11 cellular contexts compared by ENCODE assay signal in the genomic region with DNA sequence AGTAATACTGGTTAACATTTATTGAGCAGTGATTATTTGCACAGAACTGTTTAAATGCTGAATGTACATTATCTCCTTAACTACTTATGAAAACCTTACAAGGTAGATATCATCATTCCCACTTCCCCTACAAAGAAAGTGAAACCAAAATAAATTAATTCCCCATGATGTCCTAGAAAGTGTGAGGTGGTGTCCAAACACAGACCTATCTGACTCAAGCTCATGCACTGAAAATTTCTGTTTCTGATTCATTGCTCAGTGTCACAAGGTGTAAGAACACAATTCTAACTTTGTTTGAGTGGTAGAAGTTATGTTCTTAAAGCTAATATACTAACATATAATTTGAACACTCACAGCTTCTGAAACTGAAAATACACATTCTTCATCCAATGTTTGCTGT.
DNase-seq lines count a peak whose midpoint lies in the region; ATAC-seq and TF ChIP-seq lines count a peak whose summit lies in the region.
"Had no signal": no experiment of that assay in that cellular context is flagged by ENCODE, and none has a peak within 500 bp of the region (broad histone marks: within the 10 kb centered on the region; RNA-seq: fewer than 3 reads in every experiment).

No MANE protein-coding gene starts in this region.

- H3K4me3 ChIP-seq in fibroblast of mammary gland (ENCODE audit: control insufficient read depth, low read depth, low read length) = no peak overlapping the region

- DNase-seq in fibroblast of mammary gland (ENCODE audit: low read depth) (peak; percentile 42), GM13977 (ENCODE audit: low spot score) (no peak), NCI-H2227 treated with DMSO at 0.1 percent for 48 hours (lab: John Stamatoyannopoulos, UW) (no peak), NCI-H510A treated with DMSO at 0.1 percent for 48 hours (lab: John Stamatoyannopoulos, UW) (no peak), hypothalamus (lab: John Stamatoyannopoulos, UW) (no peak)
- DNase-seq: GF-D8; NCI-H2171 treated with DMSO at 0.1 percent for 48 hours; stimulated activated CD4-positive, alpha-beta T cell treated with anti-CD3 and anti-CD28 coated beads, Interleukin-4, amount 100 ng/mL, for 1 hour had no signal

- TF ChIP-seq CTCF in fibroblast of mammary gland (conservative IDR thresholded peaks at IDR 0.05; ENCODE audit: control insufficient read depth, insufficient read depth, low read depth, low read length) = no peak
- no peak for TF ChIP-seq CTCF in GM13977 (IDR thresholded peaks at IDR 0.05; ENCODE audit: extremely low read depth, insufficient read depth, missing control alignments)

- in situ Hi-C loops in GM13977 (cut with MboI; ENCODE audit: low pct_unique_long_range_greater_than_20kb, low sequenced_read_pairs, unreplicated experiment) = loop anchor here (10.0 kb wide), 1 partner anchor 76 kb away; no protein-coding TSS in a partner anchor

- ATAC-seq in GM18520 (IDR thresholded peaks at IDR 0.05; ENCODE audit: unreplicated experiment) (peak; percentile 58), GM21447 (IDR thresholded peaks at IDR 0.05; ENCODE audit: unreplicated experiment) (peak; percentile 60), HG03432 (IDR thresholded peaks at IDR 0.05; ENCODE audit: unreplicated experiment) (peak; percentile 65)
